ENCODE assay signal across 3 cellular contexts in the genomic region with DNA sequence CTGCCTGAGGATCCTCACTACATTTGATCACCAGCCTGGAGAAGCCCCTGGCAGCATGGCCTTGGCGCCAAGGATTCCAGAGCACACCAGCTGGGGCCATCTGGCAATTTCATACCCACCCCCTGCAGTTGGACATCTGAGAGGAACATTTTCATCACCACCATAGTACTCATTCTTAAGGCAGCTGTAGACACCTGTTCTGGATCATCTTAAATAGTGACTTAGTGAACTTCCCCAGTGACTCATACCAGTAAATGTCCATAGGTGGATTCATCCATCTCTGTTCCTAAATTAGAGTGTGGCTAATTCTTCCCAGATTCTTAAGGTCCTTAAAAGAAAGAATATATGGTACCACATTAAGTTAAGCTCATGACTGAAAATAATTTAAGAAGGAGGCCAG. TPM values are rescaled to one million over a fixed set of nuclear protein-coding genes. Genes with fewer than 3 reads are reported as not detected.
"Had no signal": no experiment of that assay in that cellular context is flagged by ENCODE, and none has a peak within 500 bp of the region (broad histone marks: within the 10 kb centered on the region; RNA-seq: fewer than 3 reads in every experiment).

No MANE protein-coding gene starts in this region.

RNA-seq across cellular contexts. Expression of a gene that starts 3.6 kb away (rescaled TPM):
- polyA plus RNA-seq: GM23338 had no signal

RNA-seq across cellular contexts. Expression of a gene that starts 45.6 kb away (rescaled TPM):
- total RNA-seq: GM23248, H4 had no signal
- polyA plus RNA-seq: GM23248, GM23338 had no signal
